11 cellular contexts compared by ENCODE assay signal in the genomic region with DNA sequence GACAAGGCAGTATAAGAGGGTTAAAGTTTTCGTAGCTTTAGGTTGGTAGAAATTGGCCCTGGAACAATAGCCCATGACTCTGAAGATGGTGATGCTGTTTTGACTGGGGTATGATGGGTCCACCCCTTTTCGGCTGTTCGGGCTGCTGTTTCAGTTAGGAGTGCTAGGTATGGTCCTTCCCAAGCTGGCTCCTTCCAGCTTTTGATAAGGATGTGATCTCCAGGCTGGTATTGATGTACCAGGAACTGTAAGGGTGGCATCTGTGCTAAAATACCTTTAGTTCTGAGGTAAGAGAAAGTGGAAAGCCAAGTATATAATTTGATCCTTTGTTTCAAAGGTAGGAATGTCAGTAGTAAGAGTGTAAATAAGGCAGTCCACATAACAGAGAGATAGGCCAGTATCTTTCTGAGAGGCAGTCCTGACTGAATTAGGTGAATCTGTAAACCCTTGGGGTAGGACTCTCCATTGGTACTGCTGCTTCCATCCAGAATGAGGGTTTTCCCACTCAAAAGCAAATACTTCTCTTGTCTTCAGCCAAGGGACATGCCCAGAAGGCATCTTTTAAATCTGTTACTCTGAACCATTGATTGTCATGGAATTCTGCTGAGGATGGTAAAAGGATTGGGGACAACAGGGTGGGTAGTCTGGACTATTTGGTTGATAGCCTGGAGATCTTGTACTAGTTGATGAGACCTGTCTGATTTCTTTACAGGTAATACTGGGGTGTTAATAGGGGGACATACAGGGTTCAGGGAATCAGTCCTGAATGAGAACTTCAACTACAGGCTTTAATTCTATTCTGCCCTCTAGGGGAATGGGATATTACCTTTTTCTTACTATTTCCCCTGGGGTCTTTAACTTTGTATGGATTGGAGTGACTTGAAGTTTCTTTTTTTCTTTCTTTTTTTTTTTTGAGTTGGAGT. TPM values are rescaled to one million over a fixed set of nuclear protein-coding genes. Genes with fewer than 3 reads are reported as not detected.
A peak's percentile ranks its signal among the peaks of the same experiment; 100 is the strongest.
DNase-seq lines count a peak whose midpoint lies in the region; ATAC-seq and TF ChIP-seq lines count a peak whose summit lies in the region.
"Had no signal": no experiment of that assay in that cellular context is flagged by ENCODE, and none has a peak within 500 bp of the region (broad histone marks: within the 10 kb centered on the region; RNA-seq: fewer than 3 reads in every experiment).

No MANE protein-coding gene starts in this region.

- no peak overlapping the region for H3K9ac ChIP-seq in neural progenitor cell

- TF ChIP-seq CTCF in NB4 (IDR thresholded peaks at IDR 0.05; ENCODE audit: low read depth, low read length) (no peak), neural progenitor cell (IDR thresholded peaks at IDR 0.05) (no peak), mucosa of descending colon (IDR thresholded peaks at IDR 0.05) (no peak), thyroid gland (IDR thresholded peaks at IDR 0.05) (no peak)

- H3F3A ChIP-seq in neural progenitor cell (ENCODE audit: low read depth) = peaks cover 100% of the 10 kb centered on the region

- H3K36me3 ChIP-seq in neural progenitor cell (peaks cover 34% of the 10 kb centered on the region), mucosa of descending colon (ENCODE audit: low read depth) (peaks cover 68% of the 10 kb centered on the region), thyroid gland (peaks cover 70 to 82% of the 10 kb centered on the region in 2 donors)

- no peak for ATAC-seq in central memory CD8-positive, alpha-beta T cell (replicated peaks; ENCODE audit: extremely low read depth, poor library complexity, severe bottlenecking)
- no peak for ATAC-seq in mucosa of descending colon

- peak; percentile 66 for DNase-seq in DMS 273 (lab: John Stamatoyannopoulos, UW; ENCODE audit: unreplicated experiment)
- no peak for DNase-seq in DMS 273 treated with DMSO at 0.1 percent for 48 hours (lab: John Stamatoyannopoulos, UW)
- peak; percentile 34 for DNase-seq in NB4 (ENCODE audit: low read depth)
- no peak for DNase-seq in central memory CD8-positive, alpha-beta T cell (ENCODE audit: low spot score in 2 of 2)
- DNase-seq in neural progenitor cell (ENCODE audit: low spot score) = no peak
- DNase-seq in mucosa of descending colon = no peak
- no peak for DNase-seq in thyroid gland
- no peak for DNase-seq in NCI-H748 treated with DMSO at 0.1 percent for 48 hours (lab: John Stamatoyannopoulos, UW)
- DNase-seq: foreskin melanocyte, sigmoid colon, tibial artery had no signal

- no peak overlapping the region for H2AFZ ChIP-seq in neural progenitor cell (replicated peaks)

- peak overlapping the region; percentile 98 for H3K27ac Mint-ChIP-seq in central memory CD8-positive, alpha-beta T cell (ENCODE audit: low read depth)
- no peak overlapping the region for H3K27ac Mint-ChIP-seq in neural progenitor cell

- no peaks in the 10 kb centered on the region for H3K9me3 ChIP-seq in neural progenitor cell (ENCODE audit: low read depth)
- peaks cover 79% of the 10 kb centered on the region for H3K9me3 ChIP-seq in mucosa of descending colon
- no peaks in the 10 kb centered on the region for H3K9me3 ChIP-seq in thyroid gland

- no peak for TF ChIP-seq POLR2A in NB4 (IDR thresholded peaks at IDR 0.05; ENCODE audit: extremely low read depth, insufficient read length)
- TF ChIP-seq POLR2A in thyroid gland (IDR thresholded peaks at IDR 0.05) = no peak

- peaks cover 54% of the 10 kb centered on the region for H3K4me1 ChIP-seq in neural progenitor cell
- peaks cover 22% of the 10 kb centered on the region for H3K4me1 ChIP-seq in mucosa of descending colon (ENCODE audit: low read depth)
- peaks cover 32 to 40% of the 10 kb centered on the region in 2 donors for H3K4me1 ChIP-seq in thyroid gland

- H4K20me1 ChIP-seq in neural progenitor cell (ENCODE audit: low read depth) = peaks cover 100% of the 10 kb centered on the region

- H3K27ac ChIP-seq in neural progenitor cell (no peak overlapping the region), thyroid gland (no peak overlapping the region)
- H3K27ac ChIP-seq: sigmoid colon, tibial artery had no signal

- no peaks in the 10 kb centered on the region for H3K27me3 ChIP-seq in neural progenitor cell
- no peaks in the 10 kb centered on the region for H3K27me3 ChIP-seq in thyroid gland
- H3K27me3 ChIP-seq: sigmoid colon, tibial artery had no signal

- H3K4me3 Mint-ChIP-seq in central memory CD8-positive, alpha-beta T cell = peak overlapping the region; percentile 100
- H3K4me3 Mint-ChIP-seq in neural progenitor cell = peak overlapping the region; percentile 42

- H3K4me2 ChIP-seq in neural progenitor cell = peak overlapping the region; percentile 95

- intact Hi-C loops in mucosa of descending colon (cut with DNase I, micrococcal nuclease) = no loop called here
- intact Hi-C loops in thyroid gland (cut with DNase I) = no loop called here

- H3K4me1 Mint-ChIP-seq in central memory CD8-positive, alpha-beta T cell = peaks cover 71% of the 10 kb centered on the region
- H3K4me1 Mint-ChIP-seq in neural progenitor cell = peaks cover 50% of the 10 kb centered on the region

- peaks cover 84% of the 10 kb centered on the region for H3K36me3 Mint-ChIP-seq in central memory CD8-positive, alpha-beta T cell (ENCODE audit: insufficient read depth)
- H3K36me3 Mint-ChIP-seq in neural progenitor cell = peaks cover 97% of the 10 kb centered on the region

- WGBS in thyroid gland, 2 donors = 90 to 92% methylated on average over 3 of the region's 3 CpGs

- no peaks in the 10 kb centered on the region for H3K27me3 Mint-ChIP-seq in central memory CD8-positive, alpha-beta T cell
- H3K27me3 Mint-ChIP-seq in neural progenitor cell (ENCODE audit: insufficient read depth, low read depth) = peaks cover 18% of the 10 kb centered on the region

- peaks cover 38% of the 10 kb centered on the region for H3K9me3 Mint-ChIP-seq in central memory CD8-positive, alpha-beta T cell
- peaks cover 75% of the 10 kb centered on the region for H3K9me3 Mint-ChIP-seq in neural progenitor cell

- peak overlapping the region; percentile 97 for H3K4me3 ChIP-seq in NB4 (ENCODE audit: low read depth, low read length)
- H3K4me3 ChIP-seq in neural progenitor cell = peak overlapping the region; percentile 84
- H3K4me3 ChIP-seq in mucosa of descending colon = no peak overlapping the region
- H3K4me3 ChIP-seq in thyroid gland (replicated peaks in 1 of 3) = no peak overlapping the region
- H3K4me3 ChIP-seq: sigmoid colon, tibial artery had no signal

- peaks cover 100% of the 10 kb centered on the region for H3K79me2 ChIP-seq in neural progenitor cell (ENCODE audit: low read depth)

RNA-seq across cellular contexts. Expression of a gene that starts 6.1 kb away (rescaled TPM):
- 6.3 and 6.9 TPM in 2 replicates for total RNA-seq in neural progenitor cell (ENCODE audit: low replicate concordance)
- total RNA-seq in mucosa of descending colon = 10 to 100 TPM; 33.6 to 36.4 (median 35.5) TPM
- 10 to 100 TPM; 39.8 to 52.2 (median 46.3) TPM for total RNA-seq in thyroid gland

Comparison
In these comparisons a context has a peak if more than half of its experiments do, and no peak if none do; other contexts are left out.
1. DNase-seq: peak in DMS 273 (single experiment) and NB4 (single experiment); none in DMS 273 treated with DMSO at 0.1 percent for 48 hours (single experiment), central memory CD8-positive, alpha-beta T cell (0 of 2), neural progenitor cell (single experiment), mucosa of descending colon (0 of 3), thyroid gland (0 of 2) and NCI-H748 treated with DMSO at 0.1 percent for 48 hours (single experiment).
2. H3K4me3 ChIP-seq: peak in NB4 (single experiment) and neural progenitor cell (single experiment); none in mucosa of descending colon (single experiment) and thyroid gland (0 of 3).